Comparison of ENCODE assay signal across 8 cellular contexts in genomic region chr10:27503498-27504006, GRCh38. TPM values are rescaled to one million over a fixed set of nuclear protein-coding genes. Genes with fewer than 3 reads are reported as not detected.
DNase-seq lines count a peak whose midpoint lies in the region; ATAC-seq and TF ChIP-seq lines count a peak whose summit lies in the region.

No MANE protein-coding gene starts in this region.

- H3K36me3 ChIP-seq in CD4-positive, alpha-beta memory T cell (ENCODE audit: insufficient read depth, low read length) = no peaks in the 10 kb centered on the region
- H3K36me3 ChIP-seq in neuronal stem cell (replicated peaks in 1 of 2; ENCODE audit: control insufficient read depth in 2 of 2, insufficient read depth in 2 of 2, low read length in 2 of 2) = peaks cover 0 to 7% of the 10 kb centered on the region in 2 donors

- H3K4me1 ChIP-seq in CD4-positive, alpha-beta memory T cell (ENCODE audit: insufficient read depth, low read length) = peaks cover 36% of the 10 kb centered on the region
- H3K4me1 ChIP-seq in neuronal stem cell (ENCODE audit: control insufficient read depth in 2 of 2, insufficient read depth in 1 of 2, low read depth in 1 of 2, low read length in 2 of 2) (no peaks in the 10 kb centered on the region), foreskin keratinocyte (peaks cover 23% of the 10 kb centered on the region)

- DNase-seq in CD4-positive, alpha-beta memory T cell = no peak
- DNase-seq in NB4 (ENCODE audit: low read depth) = peak; percentile 2
- no peak for DNase-seq in effector memory CD8-positive, alpha-beta T cell
- DNase-seq in neuronal stem cell (ENCODE audit: low spot score) = peak; percentile 4
- DNase-seq in NCI-H1694 treated with DMSO at 0.1 percent for 48 hours (lab: John Stamatoyannopoulos, UW) = no peak
- no peak for DNase-seq in foreskin keratinocyte
- no peak for DNase-seq in NCI-H748 treated with DMSO at 0.1 percent for 48 hours (lab: John Stamatoyannopoulos, UW)

- peaks cover 10 to 30% of the 10 kb centered on the region in 2 donors for H3K36me3 Mint-ChIP-seq in CD4-positive, alpha-beta memory T cell
- peaks cover 33% of the 10 kb centered on the region for H3K36me3 Mint-ChIP-seq in effector memory CD8-positive, alpha-beta T cell (ENCODE audit: insufficient read depth)

- H3K4ac ChIP-seq in neuronal stem cell (ENCODE audit: low read length) = no peak overlapping the region

- H3K9me3 Mint-ChIP-seq in CD4-positive, alpha-beta memory T cell = peaks cover 0 to under 1% (median 0%) of the 10 kb centered on the region in 8 donors
- no peaks in the 10 kb centered on the region for H3K9me3 Mint-ChIP-seq in effector memory CD8-positive, alpha-beta T cell

- H3K27me3 ChIP-seq in CD4-positive, alpha-beta memory T cell (ENCODE audit: insufficient read depth, low read length) = no peaks in the 10 kb centered on the region
- peaks cover 0 to 11% (median 0%) of the 10 kb centered on the region in 3 experiments for H3K27me3 ChIP-seq in neuronal stem cell (ENCODE audit: control insufficient read depth in 3 of 3, insufficient read depth in 3 of 3, low read depth in 1 of 3, low read length in 3 of 3)
- H3K27me3 ChIP-seq in foreskin keratinocyte = no peaks in the 10 kb centered on the region

- H3K27ac ChIP-seq in CD4-positive, alpha-beta memory T cell (ENCODE audit: low read depth, low read length) = peak overlapping the region; percentile 90
- peak overlapping the region; percentile 38 for H3K27ac ChIP-seq in neuronal stem cell (replicated peaks; ENCODE audit: low read length)
- no peak overlapping the region for H3K27ac ChIP-seq in foreskin keratinocyte

- no peak overlapping the region for H3K18ac ChIP-seq in neuronal stem cell (ENCODE audit: low read length)

- no CpG with 5 or more reads among the region's 4 CpGs for WGBS in neuronal stem cell (ENCODE audit: extremely low coverage in 2 of 2, insufficient read length in 2 of 2, insufficient replicate concordance in 1 of 2), 2 donors

- H3K4me3 Mint-ChIP-seq in CD4-positive, alpha-beta memory T cell = peak overlapping the region; percentile 96 to 100 (median 99)
- H3K4me3 Mint-ChIP-seq in effector memory CD8-positive, alpha-beta T cell = peak overlapping the region; percentile 93 to 99

- H3K9me3 ChIP-seq in CD4-positive, alpha-beta memory T cell (ENCODE audit: control insufficient read depth in 1 of 2, low read length in 2 of 2) = no peaks in the 10 kb centered on the region
- no peaks in the 10 kb centered on the region for H3K9me3 ChIP-seq in neuronal stem cell (replicated peaks in 1 of 2; ENCODE audit: control insufficient read depth in 2 of 2, insufficient read depth in 1 of 2, low read depth in 1 of 2, low read length in 2 of 2)

- CTCF ChIA-PET in CD4-positive, alpha-beta memory T cell (lab: Charles Lee; ENCODE audit: partially characterized antibody) = interaction anchor here (0.7 to 3.8 kb wide), 14 partner anchors 10 to 281 kb away, joined by 3 to 23 read pairs (median 4); no protein-coding TSS in a partner anchor

- peak overlapping the region; percentile 55 for H3K4me2 ChIP-seq in neuronal stem cell (ENCODE audit: insufficient read depth, low read length, poor library complexity, severe bottlenecking)

- no peak overlapping the region for H2BK12ac ChIP-seq in neuronal stem cell (ENCODE audit: low read length)

- H3K4me1 Mint-ChIP-seq in CD4-positive, alpha-beta memory T cell = peaks cover 38 to 50% (median 44%) of the 10 kb centered on the region in 4 donors
- H3K4me1 Mint-ChIP-seq in effector memory CD8-positive, alpha-beta T cell (ENCODE audit: low read depth in 2 of 2) = peaks cover 34 to 40% of the 10 kb centered on the region in 2 donors

- TF ChIP-seq CTCF in NB4 (IDR thresholded peaks at IDR 0.05; ENCODE audit: low read depth, low read length) (no peak), foreskin keratinocyte (conservative IDR thresholded peaks at IDR 0.05) (no peak)

- peak overlapping the region; percentile 96 to 100 (median 99) for H3K27ac Mint-ChIP-seq in CD4-positive, alpha-beta memory T cell
- peak overlapping the region; percentile 98 to 99 for H3K27ac Mint-ChIP-seq in effector memory CD8-positive, alpha-beta T cell

- no peak overlapping the region for H4K91ac ChIP-seq in neuronal stem cell (ENCODE audit: low read depth, low read length, poor library complexity)

- H2AFZ ChIP-seq in neuronal stem cell (ENCODE audit: low read length) = peak overlapping the region; percentile 89

- POLR2A ChIA-PET in CD4-positive, alpha-beta memory T cell (lab: Charles Lee; ENCODE audit: partially characterized antibody) = interaction anchor here (0.7 to 3.0 kb wide), 24 partner anchors 10 to 1029 kb away, joined by 3 to 37 read pairs (median 6); partner anchors contain the start of genes ABI1, ACBD5, MASTL and MPP7

- no peaks in the 10 kb centered on the region for H3K79me1 ChIP-seq in neuronal stem cell (ENCODE audit: low read depth, low read length)

- ATAC-seq in effector memory CD8-positive, alpha-beta T cell (replicated peaks) = peak; percentile 0
- ATAC-seq in foreskin keratinocyte (no peak), HG03460 (IDR thresholded peaks at IDR 0.05; ENCODE audit: unreplicated experiment) (no peak)

- H3K9ac ChIP-seq in neuronal stem cell (ENCODE audit: low read depth, low read length, poor library complexity) = no peak overlapping the region

- TF ChIP-seq POLR2A in NB4 (IDR thresholded peaks at IDR 0.05; ENCODE audit: extremely low read depth, insufficient read length) = no peak

- H3K14ac ChIP-seq in neuronal stem cell (ENCODE audit: low read length) = no peak overlapping the region

- H3K23ac ChIP-seq in neuronal stem cell (ENCODE audit: low read depth, low read length, poor library complexity) = no peak overlapping the region

- H2AK5ac ChIP-seq in neuronal stem cell (ENCODE audit: low read depth, low read length) = no peak overlapping the region

- H3K27me3 Mint-ChIP-seq in CD4-positive, alpha-beta memory T cell = no peaks in the 10 kb centered on the region
- H3K27me3 Mint-ChIP-seq in effector memory CD8-positive, alpha-beta T cell = peaks cover 0 to 3% of the 10 kb centered on the region in 2 donors

- intact Hi-C loops in CD4-positive, alpha-beta memory T cell (cut with micrococcal nuclease) = loop anchor here (1.0 to 10.0 kb wide), 12 partner anchors 38 to 1051 kb away; partner anchors contain the start of genes ANKRD26, MASTL, PDSS1 and WAC

- no peak overlapping the region for H4K8ac ChIP-seq in neuronal stem cell (ENCODE audit: low read depth, low read length)

- H2BK120ac ChIP-seq in neuronal stem cell (ENCODE audit: low read depth, low read length) = no peak overlapping the region

- no peak overlapping the region for H2BK5ac ChIP-seq in neuronal stem cell (ENCODE audit: low read length)

- H2BK15ac ChIP-seq in neuronal stem cell (ENCODE audit: low read length) = no peak overlapping the region

- H3K4me3 ChIP-seq in CD4-positive, alpha-beta memory T cell (ENCODE audit: low read length in 2 of 2) = peak overlapping the region; percentile 48 to 74
- H3K4me3 ChIP-seq in NB4 (ENCODE audit: low read depth, low read length) (peak overlapping the region; percentile 50), neuronal stem cell (ENCODE audit: low read length in 2 of 2) (peak overlapping the region; percentile 97 to 100)

RNA-seq across cellular contexts. Expression of gene RAB18, which starts 0.6 kb away (rescaled TPM):
- total RNA-seq in CD4-positive, alpha-beta memory T cell = 10 to 100 TPM; 83.3 to 88.5 TPM
- polyA plus RNA-seq in CD4-positive, alpha-beta memory T cell = 100 to 1,000 TPM; 117 to 171 TPM
- 35.5 TPM for polyA plus RNA-seq in neuronal stem cell (2013, experiment 1 of 2)
- polyA plus RNA-seq in neuronal stem cell (2013, experiment 2 of 2) = 33.3 TPM
- total RNA-seq in foreskin keratinocyte = 86.7 and 89.4 TPM in 2 replicates
- polyA plus RNA-seq in foreskin keratinocyte = 59.9 and 70.2 TPM in 2 replicates

Comparison
In these comparisons a context has a peak if more than half of its experiments do, and no peak if none do; other contexts are left out.
1. DNase-seq: peak in NB4 (single experiment) and neuronal stem cell (single experiment); none in CD4-positive, alpha-beta memory T cell (0 of 5), effector memory CD8-positive, alpha-beta T cell (0 of 3), NCI-H1694 treated with DMSO at 0.1 percent for 48 hours (single experiment), foreskin keratinocyte (0 of 2) and NCI-H748 treated with DMSO at 0.1 percent for 48 hours (single experiment).
2. Peak in every context shown above with its lines, with median percentiles within 50 percentile points of each other: H3K4me3 ChIP-seq.